In the genomic region with DNA sequence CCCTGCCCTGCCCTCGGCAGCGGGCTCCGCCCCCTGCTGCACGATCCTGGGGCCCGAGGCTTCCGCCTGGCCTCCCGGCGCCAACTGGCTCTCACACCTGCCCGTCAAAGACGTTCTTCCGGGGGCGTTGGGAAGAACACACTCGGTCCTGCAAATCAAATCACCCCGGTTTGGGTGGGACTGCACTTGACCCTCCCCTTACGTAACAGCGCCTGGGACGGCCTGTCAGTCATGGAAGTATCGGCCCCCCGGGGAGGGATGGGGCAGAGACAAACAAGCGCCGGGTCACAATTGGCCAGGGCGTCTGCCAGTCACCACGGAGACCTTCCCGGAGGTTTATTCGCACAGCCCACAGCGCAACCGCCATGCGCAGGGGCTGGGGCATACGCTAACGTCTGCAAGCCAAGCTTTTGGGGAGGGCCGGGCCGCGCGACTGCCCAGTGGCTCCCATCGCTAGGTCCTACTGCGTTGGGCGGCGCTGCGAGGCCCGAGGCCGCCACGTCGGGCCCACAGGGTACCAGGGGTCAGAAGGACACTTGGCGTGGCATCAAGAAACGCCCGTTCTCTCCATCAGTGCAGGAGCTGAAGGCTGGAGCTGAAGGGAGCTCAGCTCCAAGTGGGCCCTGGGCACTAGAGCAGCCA, we compare ENCODE assay signal across 1 cellular context.
TF ChIP-seq lines count a peak whose summit lies in the region.

No MANE protein-coding gene starts in this region.

TF ChIP-seq in HepG2, 621 proteins besides CTCF, POLR2A, EP300 and RAD21 (continued from another document and continues in another):
- TF ChIP-seq, protein P1, sequence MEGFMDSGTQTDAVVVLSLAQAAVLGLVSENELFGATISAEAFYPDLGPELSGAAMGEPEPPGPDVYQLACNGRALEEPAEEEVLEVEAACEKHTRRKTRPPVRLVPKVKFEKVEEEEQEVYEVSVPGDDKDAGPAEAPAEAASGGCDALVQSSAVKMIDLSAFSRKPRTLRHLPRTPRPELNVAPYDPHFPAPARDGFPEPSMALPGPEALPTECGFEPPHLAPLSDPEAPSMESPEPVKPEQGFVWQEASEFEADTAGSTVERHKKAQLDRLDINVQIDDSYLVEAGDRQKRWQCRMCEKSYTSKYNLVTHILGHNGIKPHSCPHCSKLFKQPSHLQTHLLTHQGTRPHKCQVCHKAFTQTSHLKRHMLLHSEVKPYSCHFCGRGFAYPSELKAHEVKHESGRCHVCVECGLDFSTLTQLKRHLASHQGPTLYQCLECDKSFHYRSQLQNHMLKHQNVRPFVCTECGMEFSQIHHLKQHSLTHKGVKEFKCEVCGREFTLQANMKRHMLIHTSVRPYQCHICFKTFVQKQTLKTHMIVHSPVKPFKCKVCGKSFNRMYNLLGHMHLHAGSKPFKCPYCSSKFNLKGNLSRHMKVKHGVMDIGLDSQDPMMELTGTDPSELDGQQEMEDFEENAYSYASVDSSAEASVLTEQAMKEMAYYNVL (CRISPR knock-in tag; IDR thresholded peaks at IDR 0.05; ENCODE audit: borderline replicate concordance): no peak
- TF ChIP-seq ZNF546 (CRISPR knock-in tag; conservative IDR thresholded peaks at IDR 0.05) (peak; percentile 94; the same call in 1 of the 2 replicates), ZNF501 (CRISPR knock-in tag; IDR thresholded peaks at IDR 0.05) (no peak), ATF7 (IDR thresholded peaks at IDR 0.05) (peak; percentile 59), ATF7 (CRISPR knock-in tag; IDR thresholded peaks at IDR 0.05) (0 out of 2 replicates have a peak, but pooled peaks have one; percentile 38), MEIS2 (CRISPR knock-in tag; IDR thresholded peaks at IDR 0.05) (peak; percentile 94; the same call in 1 of the 2 replicates), ZNF326 (CRISPR knock-in tag; IDR thresholded peaks at IDR 0.05; ENCODE audit: borderline replicate concordance) (0 out of 2 replicates have a peak, but pooled peaks have one; percentile 75), ZNF766 (CRISPR knock-in tag; IDR thresholded peaks at IDR 0.05; ENCODE audit: borderline replicate concordance) (peak; percentile 100), HNRNPUL1 (IDR thresholded peaks at IDR 0.05; ENCODE audit: low read depth, low read length) (no peak), IKZF4 (CRISPR knock-in tag; IDR thresholded peaks at IDR 0.05; ENCODE audit: borderline replicate concordance, low read depth, not compliant biosample characterization) (peak; percentile 80), SIX1 (CRISPR knock-in tag; IDR thresholded peaks at IDR 0.05; ENCODE audit: borderline replicate concordance) (no peak), ZNF572 (CRISPR knock-in tag; IDR thresholded peaks at IDR 0.05) (0 out of 2 replicates have a peak, but pooled peaks have one; percentile 74), HMG20A (CRISPR knock-in tag; IDR thresholded peaks at IDR 0.05; ENCODE audit: borderline replicate concordance) (no peak), ZNF792 (CRISPR knock-in tag; IDR thresholded peaks at IDR 0.05) (peak; percentile 87), DNMT3B (CRISPR knock-in tag; conservative IDR thresholded peaks at IDR 0.05) (0 out of 2 replicates have a peak, but pooled peaks have one; percentile 45), BHLHE40 (IDR thresholded peaks at IDR 0.05; ENCODE audit: low read length) (no peak), NCOA1 (CRISPR knock-in tag; IDR thresholded peaks at IDR 0.05) (peak; percentile 62; the same call in 1 of the 2 replicates), SP1 (IDR thresholded peaks at IDR 0.05) (0 out of 2 replicates have a peak, but pooled peaks have one; percentile 61), SP1 (CRISPR knock-in tag; IDR thresholded peaks at IDR 0.05) (peak; percentile 91), GATAD2A (CRISPR knock-in tag; IDR thresholded peaks at IDR 0.05) (peak; percentile 74), ZNF768 (CRISPR knock-in tag; IDR thresholded peaks at IDR 0.05) (peak; percentile 81; the same call in 1 of the 2 replicates), AGO1 (IDR thresholded peaks at IDR 0.05; ENCODE audit: low read depth, low read length, poor library complexity, severe bottlenecking) (peak; percentile 56), TAF1 (CRISPR knock-in tag; IDR thresholded peaks at IDR 0.05) (peak; percentile 92), MEIS1 (CRISPR knock-in tag; IDR thresholded peaks at IDR 0.05; ENCODE audit: borderline replicate concordance) (peak; percentile 98; the same call in 1 of the 2 replicates), KLF12 (CRISPR knock-in tag; IDR thresholded peaks at IDR 0.05; ENCODE audit: borderline replicate concordance) (peak; percentile 90), ZNF121 (CRISPR knock-in tag; IDR thresholded peaks at IDR 0.05) (no peak), RCOR2 (CRISPR knock-in tag; IDR thresholded peaks at IDR 0.05) (peak; percentile 44), RORA (CRISPR knock-in tag; IDR thresholded peaks at IDR 0.05) (no peak), SMAD9 (CRISPR knock-in tag; IDR thresholded peaks at IDR 0.05) (peak; percentile 89; the same call in 1 of the 2 replicates), ZNF589 (CRISPR knock-in tag; conservative IDR thresholded peaks at IDR 0.05) (0 out of 2 replicates have a peak, but pooled peaks have one; percentile 78), HMGA1 (CRISPR knock-in tag; conservative IDR thresholded peaks at IDR 0.05) (no peak), PAF1 (CRISPR knock-in tag; IDR thresholded peaks at IDR 0.05) (no peak), KDM3A (CRISPR knock-in tag; IDR thresholded peaks at IDR 0.05; ENCODE audit: low read depth) (peak; percentile 76), ZKSCAN1 (IDR thresholded peaks at IDR 0.05; ENCODE audit: low read length) (peak; percentile 37; the same call in 1 of the 2 replicates), PAX8 (CRISPR knock-in tag; IDR thresholded peaks at IDR 0.05; ENCODE audit: borderline replicate concordance) (0 out of 2 replicates have a peak, but pooled peaks have one; percentile 10), ZNF660 (CRISPR knock-in tag; IDR thresholded peaks at IDR 0.05; ENCODE audit: borderline replicate concordance, low read depth) (no peak)
- TF ChIP-seq, protein P2, sequence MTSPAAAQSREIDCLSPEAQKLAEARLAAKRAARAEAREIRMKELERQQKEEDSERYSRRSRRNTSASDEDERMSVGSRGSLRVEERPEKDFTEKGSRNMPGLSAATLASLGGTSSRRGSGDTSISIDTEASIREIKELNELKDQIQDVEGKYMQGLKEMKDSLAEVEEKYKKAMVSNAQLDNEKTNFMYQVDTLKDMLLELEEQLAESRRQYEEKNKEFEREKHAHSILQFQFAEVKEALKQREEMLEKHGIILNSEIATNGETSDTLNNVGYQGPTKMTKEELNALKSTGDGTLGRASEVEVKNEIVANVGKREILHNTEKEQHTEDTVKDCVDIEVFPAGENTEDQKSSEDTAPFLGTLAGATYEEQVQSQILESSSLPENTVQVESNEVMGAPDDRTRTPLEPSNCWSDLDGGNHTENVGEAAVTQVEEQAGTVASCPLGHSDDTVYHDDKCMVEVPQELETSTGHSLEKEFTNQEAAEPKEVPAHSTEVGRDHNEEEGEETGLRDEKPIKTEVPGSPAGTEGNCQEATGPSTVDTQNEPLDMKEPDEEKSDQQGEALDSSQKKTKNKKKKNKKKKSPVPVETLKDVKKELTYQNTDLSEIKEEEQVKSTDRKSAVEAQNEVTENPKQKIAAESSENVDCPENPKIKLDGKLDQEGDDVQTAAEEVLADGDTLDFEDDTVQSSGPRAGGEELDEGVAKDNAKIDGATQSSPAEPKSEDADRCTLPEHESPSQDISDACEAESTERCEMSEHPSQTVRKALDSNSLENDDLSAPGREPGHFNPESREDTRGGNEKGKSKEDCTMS (CRISPR knock-in tag; conservative IDR thresholded peaks at IDR 0.05): 0 out of 2 replicates have a peak, but pooled peaks have one; percentile 86
- TF ChIP-seq, protein P3, sequence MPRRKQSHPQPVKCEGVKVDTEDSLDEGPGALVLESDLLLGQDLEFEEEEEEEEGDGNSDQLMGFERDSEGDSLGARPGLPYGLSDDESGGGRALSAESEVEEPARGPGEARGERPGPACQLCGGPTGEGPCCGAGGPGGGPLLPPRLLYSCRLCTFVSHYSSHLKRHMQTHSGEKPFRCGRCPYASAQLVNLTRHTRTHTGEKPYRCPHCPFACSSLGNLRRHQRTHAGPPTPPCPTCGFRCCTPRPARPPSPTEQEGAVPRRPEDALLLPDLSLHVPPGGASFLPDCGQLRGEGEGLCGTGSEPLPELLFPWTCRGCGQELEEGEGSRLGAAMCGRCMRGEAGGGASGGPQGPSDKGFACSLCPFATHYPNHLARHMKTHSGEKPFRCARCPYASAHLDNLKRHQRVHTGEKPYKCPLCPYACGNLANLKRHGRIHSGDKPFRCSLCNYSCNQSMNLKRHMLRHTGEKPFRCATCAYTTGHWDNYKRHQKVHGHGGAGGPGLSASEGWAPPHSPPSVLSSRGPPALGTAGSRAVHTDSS (CRISPR knock-in tag; conservative IDR thresholded peaks at IDR 0.05): 0 out of 2 replicates have a peak, but pooled peaks have one; percentile 66
- TF ChIP-seq, protein P4, sequence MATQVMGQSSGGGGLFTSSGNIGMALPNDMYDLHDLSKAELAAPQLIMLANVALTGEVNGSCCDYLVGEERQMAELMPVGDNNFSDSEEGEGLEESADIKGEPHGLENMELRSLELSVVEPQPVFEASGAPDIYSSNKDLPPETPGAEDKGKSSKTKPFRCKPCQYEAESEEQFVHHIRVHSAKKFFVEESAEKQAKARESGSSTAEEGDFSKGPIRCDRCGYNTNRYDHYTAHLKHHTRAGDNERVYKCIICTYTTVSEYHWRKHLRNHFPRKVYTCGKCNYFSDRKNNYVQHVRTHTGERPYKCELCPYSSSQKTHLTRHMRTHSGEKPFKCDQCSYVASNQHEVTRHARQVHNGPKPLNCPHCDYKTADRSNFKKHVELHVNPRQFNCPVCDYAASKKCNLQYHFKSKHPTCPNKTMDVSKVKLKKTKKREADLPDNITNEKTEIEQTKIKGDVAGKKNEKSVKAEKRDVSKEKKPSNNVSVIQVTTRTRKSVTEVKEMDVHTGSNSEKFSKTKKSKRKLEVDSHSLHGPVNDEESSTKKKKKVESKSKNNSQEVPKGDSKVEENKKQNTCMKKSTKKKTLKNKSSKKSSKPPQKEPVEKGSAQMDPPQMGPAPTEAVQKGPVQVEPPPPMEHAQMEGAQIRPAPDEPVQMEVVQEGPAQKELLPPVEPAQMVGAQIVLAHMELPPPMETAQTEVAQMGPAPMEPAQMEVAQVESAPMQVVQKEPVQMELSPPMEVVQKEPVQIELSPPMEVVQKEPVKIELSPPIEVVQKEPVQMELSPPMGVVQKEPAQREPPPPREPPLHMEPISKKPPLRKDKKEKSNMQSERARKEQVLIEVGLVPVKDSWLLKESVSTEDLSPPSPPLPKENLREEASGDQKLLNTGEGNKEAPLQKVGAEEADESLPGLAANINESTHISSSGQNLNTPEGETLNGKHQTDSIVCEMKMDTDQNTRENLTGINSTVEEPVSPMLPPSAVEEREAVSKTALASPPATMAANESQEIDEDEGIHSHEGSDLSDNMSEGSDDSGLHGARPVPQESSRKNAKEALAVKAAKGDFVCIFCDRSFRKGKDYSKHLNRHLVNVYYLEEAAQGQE (IDR thresholded peaks at IDR 0.05; ENCODE audit: borderline replicate concordance in 1 of 2, low read depth in 1 of 2, low read length in 2 of 2): no peak
- TF ChIP-seq, protein P5, sequence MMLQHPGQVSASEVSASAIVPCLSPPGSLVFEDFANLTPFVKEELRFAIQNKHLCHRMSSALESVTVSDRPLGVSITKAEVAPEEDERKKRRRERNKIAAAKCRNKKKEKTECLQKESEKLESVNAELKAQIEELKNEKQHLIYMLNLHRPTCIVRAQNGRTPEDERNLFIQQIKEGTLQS (CRISPR knock-in tag; IDR thresholded peaks at IDR 0.05): no peak
- TF ChIP-seq, protein P6, sequence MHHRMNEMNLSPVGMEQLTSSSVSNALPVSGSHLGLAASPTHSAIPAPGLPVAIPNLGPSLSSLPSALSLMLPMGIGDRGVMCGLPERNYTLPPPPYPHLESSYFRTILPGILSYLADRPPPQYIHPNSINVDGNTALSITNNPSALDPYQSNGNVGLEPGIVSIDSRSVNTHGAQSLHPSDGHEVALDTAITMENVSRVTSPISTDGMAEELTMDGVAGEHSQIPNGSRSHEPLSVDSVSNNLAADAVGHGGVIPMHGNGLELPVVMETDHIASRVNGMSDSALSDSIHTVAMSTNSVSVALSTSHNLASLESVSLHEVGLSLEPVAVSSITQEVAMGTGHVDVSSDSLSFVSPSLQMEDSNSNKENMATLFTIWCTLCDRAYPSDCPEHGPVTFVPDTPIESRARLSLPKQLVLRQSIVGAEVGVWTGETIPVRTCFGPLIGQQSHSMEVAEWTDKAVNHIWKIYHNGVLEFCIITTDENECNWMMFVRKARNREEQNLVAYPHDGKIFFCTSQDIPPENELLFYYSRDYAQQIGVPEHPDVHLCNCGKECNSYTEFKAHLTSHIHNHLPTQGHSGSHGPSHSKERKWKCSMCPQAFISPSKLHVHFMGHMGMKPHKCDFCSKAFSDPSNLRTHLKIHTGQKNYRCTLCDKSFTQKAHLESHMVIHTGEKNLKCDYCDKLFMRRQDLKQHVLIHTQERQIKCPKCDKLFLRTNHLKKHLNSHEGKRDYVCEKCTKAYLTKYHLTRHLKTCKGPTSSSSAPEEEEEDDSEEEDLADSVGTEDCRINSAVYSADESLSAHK (CRISPR knock-in tag; IDR thresholded peaks at IDR 0.05; ENCODE audit: borderline replicate concordance): no peak; the same call in 1 of the 2 replicates
- TF ChIP-seq, protein P7, sequence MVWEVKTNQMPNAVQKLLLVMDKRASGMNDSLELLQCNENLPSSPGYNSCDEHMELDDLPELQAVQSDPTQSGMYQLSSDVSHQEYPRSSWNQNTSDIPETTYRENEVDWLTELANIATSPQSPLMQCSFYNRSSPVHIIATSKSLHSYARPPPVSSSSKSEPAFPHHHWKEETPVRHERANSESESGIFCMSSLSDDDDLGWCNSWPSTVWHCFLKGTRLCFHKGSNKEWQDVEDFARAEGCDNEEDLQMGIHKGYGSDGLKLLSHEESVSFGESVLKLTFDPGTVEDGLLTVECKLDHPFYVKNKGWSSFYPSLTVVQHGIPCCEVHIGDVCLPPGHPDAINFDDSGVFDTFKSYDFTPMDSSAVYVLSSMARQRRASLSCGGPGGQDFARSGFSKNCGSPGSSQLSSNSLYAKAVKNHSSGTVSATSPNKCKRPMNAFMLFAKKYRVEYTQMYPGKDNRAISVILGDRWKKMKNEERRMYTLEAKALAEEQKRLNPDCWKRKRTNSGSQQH (CRISPR knock-in tag; IDR thresholded peaks at IDR 0.05; ENCODE audit: low read depth): no peak
- TF ChIP-seq, protein P8, sequence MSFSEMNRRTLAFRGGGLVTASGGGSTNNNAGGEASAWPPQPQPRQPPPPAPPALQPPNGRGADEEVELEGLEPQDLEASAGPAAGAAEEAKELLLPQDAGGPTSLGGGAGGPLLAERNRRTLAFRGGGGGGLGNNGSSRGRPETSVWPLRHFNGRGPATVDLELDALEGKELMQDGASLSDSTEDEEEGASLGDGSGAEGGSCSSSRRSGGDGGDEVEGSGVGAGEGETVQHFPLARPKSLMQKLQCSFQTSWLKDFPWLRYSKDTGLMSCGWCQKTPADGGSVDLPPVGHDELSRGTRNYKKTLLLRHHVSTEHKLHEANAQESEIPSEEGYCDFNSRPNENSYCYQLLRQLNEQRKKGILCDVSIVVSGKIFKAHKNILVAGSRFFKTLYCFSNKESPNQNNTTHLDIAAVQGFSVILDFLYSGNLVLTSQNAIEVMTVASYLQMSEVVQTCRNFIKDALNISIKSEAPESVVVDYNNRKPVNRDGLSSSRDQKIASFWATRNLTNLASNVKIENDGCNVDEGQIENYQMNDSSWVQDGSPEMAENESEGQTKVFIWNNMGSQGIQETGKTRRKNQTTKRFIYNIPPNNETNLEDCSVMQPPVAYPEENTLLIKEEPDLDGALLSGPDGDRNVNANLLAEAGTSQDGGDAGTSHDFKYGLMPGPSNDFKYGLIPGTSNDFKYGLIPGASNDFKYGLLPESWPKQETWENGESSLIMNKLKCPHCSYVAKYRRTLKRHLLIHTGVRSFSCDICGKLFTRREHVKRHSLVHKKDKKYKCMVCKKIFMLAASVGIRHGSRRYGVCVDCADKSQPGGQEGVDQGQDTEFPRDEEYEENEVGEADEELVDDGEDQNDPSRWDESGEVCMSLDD (CRISPR knock-in tag; IDR thresholded peaks at IDR 0.05; ENCODE audit: borderline replicate concordance): 0 out of 2 replicates have a peak, but pooled peaks have one; percentile 25
